ENCODE assay signal across 3 cellular contexts in genomic region chr7:79952399-79952798, GRCh38.
"Had no signal": no experiment of that assay in that cellular context is flagged by ENCODE, and none has a peak within 500 bp of the region (broad histone marks: within the 10 kb centered on the region; RNA-seq: fewer than 3 reads in every experiment).

No MANE protein-coding gene starts in this region.

- ATAC-seq: GM12878 had no signal

- DNase-seq: GDM1, GF-D8 had no signal

- H3K4me3 ChIP-seq: GM12878 had no signal
